Comparison of ENCODE assay signal across 30 cellular contexts in the genomic region with DNA sequence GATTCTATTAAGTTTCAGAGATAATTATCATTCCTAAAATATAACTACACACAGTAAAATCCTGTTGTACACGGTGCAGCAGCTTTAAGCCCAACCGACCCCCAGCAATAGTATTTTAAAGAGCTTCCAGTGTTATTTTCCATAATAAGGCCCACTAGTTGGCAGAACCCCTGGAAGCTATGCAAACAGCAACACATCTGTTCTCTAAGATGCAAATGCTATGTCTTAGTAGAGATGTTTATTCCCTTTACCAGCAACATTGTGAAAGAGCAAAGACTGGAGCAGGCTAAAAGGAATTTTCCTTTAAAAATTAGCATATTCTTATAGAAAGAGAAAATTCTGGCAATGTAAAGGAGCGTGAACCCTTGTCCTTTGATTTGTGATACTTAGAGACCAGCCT.
"Had no signal": no experiment of that assay in that cellular context is flagged by ENCODE, and none has a peak within 500 bp of the region (broad histone marks: within the 10 kb centered on the region; RNA-seq: fewer than 3 reads in every experiment).

No MANE protein-coding gene starts in this region.

- H3K4me3 ChIP-seq: adrenal gland, breast epithelium, colonic mucosa, dorsolateral prefrontal cortex, hepatocyte, lung, sigmoid colon, transverse colon, uterus had no signal

- H3K27me3 ChIP-seq: adrenal gland, breast epithelium, colonic mucosa, hepatocyte, sigmoid colon, transverse colon, uterus had no signal

- H3K9me3 Mint-ChIP-seq: activated B cell treated with CpG ODN at 0.5 μM for 24 hours; activated T-cell treated with anti-CD3 and anti-CD28 coated beads, Interleukin-2, amount 50 U/mL, for 4 hours; activated T-helper 2 cell treated with anti-CD3 and anti-CD28 coated beads, Interferon-gamma antibody, Interleukin-2, Interleukin-4, amounts not matched to agents 10 μg/mL and 5 μg/mL and 100 μg/mL, durations not matched to agents 14 hours and 24 hours and 36 hours; effector memory CD8-positive, alpha-beta T cell; naive thymus-derived CD4-positive, alpha-beta T cell; neural crest cell; stimulated activated naive B cell treated with anti-CD40 and anti-IgM and Interleukin-4, amounts not matched to agents 10 μg/mL and 1 μg/mL and 100 μg/mL, for 72 hours had no signal

- DNase-seq: activated B cell treated with CpG ODN at 0.5 μM for 24 hours; activated CD4-positive, alpha-beta T cell treated with anti-CD3 and anti-CD28 coated beads for 4 hours; activated CD4-positive, alpha-beta T cell treated with anti-CD3 and anti-CD28 coated beads, Interleukin-2, amount 50 U/mL, for 48 hours; activated CD8-positive, alpha-beta memory T cell treated with anti-CD3 and anti-CD28 coated beads, Interleukin-2, amount 50 U/mL, for 48 hours; activated naive CD4-positive, alpha-beta T cell; activated T-cell treated with anti-CD3 and anti-CD28 coated beads, Interleukin-2, amount 50 U/mL, for 4 hours; adrenal gland; colonic mucosa; dorsolateral prefrontal cortex; effector memory CD8-positive, alpha-beta T cell; glutamatergic neuron; kidney; naive thymus-derived CD4-positive, alpha-beta T cell; retina; sigmoid colon; stimulated activated CD4-positive, alpha-beta T cell treated with anti-CD3 and anti-CD28 coated beads, Interleukin-2, amount 100 ng/mL, for 48 hours; stimulated activated CD8-positive, alpha-beta memory T cell treated with anti-CD3 and anti-CD28 coated beads, Interleukin-4, amount 100 ng/mL, for 48 hours; stimulated activated naive B cell treated with anti-CD40 and anti-IgM and Interleukin-4, amounts not matched to agents 10 μg/mL and 1 μg/mL and 100 μg/mL, for 72 hours; T-helper 9 cell; transverse colon; uterus had no signal

- H3K4me3 Mint-ChIP-seq: activated B cell treated with CpG ODN at 0.5 μM for 24 hours; activated naive CD8-positive, alpha-beta T cell; activated T-cell treated with anti-CD3 and anti-CD28 coated beads, Interleukin-2, amount 50 U/mL, for 4 hours; effector memory CD8-positive, alpha-beta T cell; naive thymus-derived CD4-positive, alpha-beta T cell; neural crest cell; stimulated activated naive B cell treated with anti-CD40 and anti-IgM and Interleukin-4, amounts not matched to agents 10 μg/mL and 1 μg/mL and 100 μg/mL, for 72 hours had no signal

- H3K9me3 ChIP-seq: adrenal gland, breast epithelium, colonic mucosa, sigmoid colon, transverse colon, uterus had no signal

- H3K27ac ChIP-seq: adrenal gland, breast epithelium, colonic mucosa, dorsolateral prefrontal cortex, hepatocyte, sigmoid colon, transverse colon, uterus had no signal

- ATAC-seq: activated T-cell treated with anti-CD3 and anti-CD28 coated beads, Interleukin-2, amount 50 U/mL, for 4 hours; effector memory CD8-positive, alpha-beta T cell; esophagus mucosa; left lobe of liver; naive thymus-derived CD4-positive, alpha-beta T cell; stimulated activated naive B cell treated with anti-CD40 and anti-IgM and Interleukin-4, amounts not matched to agents 10 μg/mL and 1 μg/mL and 100 μg/mL, for 72 hours had no signal

- H3K36me3 Mint-ChIP-seq: activated naive CD8-positive, alpha-beta T cell; naive thymus-derived CD4-positive, alpha-beta T cell; stimulated activated naive B cell treated with anti-CD40 and anti-IgM and Interleukin-4, amounts not matched to agents 10 μg/mL and 1 μg/mL and 100 μg/mL, for 72 hours had no signal

- H3K36me3 ChIP-seq: adrenal gland, breast epithelium, colonic mucosa, sigmoid colon, transverse colon, uterus had no signal

- H3K27ac Mint-ChIP-seq: activated B cell treated with CpG ODN at 0.5 μM for 24 hours; activated naive CD8-positive, alpha-beta T cell; activated T-helper 2 cell treated with anti-CD3 and anti-CD28 coated beads, Interferon-gamma antibody, Interleukin-2, Interleukin-4, amounts not matched to agents 10 μg/mL and 5 μg/mL and 100 μg/mL, durations not matched to agents 14 hours and 24 hours and 36 hours; effector memory CD8-positive, alpha-beta T cell; naive thymus-derived CD4-positive, alpha-beta T cell; progenitor cell of endocrine pancreas; stimulated activated naive B cell treated with anti-CD40 and anti-IgM and Interleukin-4, amounts not matched to agents 10 μg/mL and 1 μg/mL and 100 μg/mL, for 72 hours had no signal

- H3K4me1 ChIP-seq: breast epithelium, colonic mucosa, sigmoid colon, transverse colon, uterus had no signal

- H3K4me1 Mint-ChIP-seq: naive thymus-derived CD4-positive, alpha-beta T cell; neural crest cell had no signal

- H3K27me3 Mint-ChIP-seq: activated B cell treated with CpG ODN at 0.5 μM for 24 hours; progenitor cell of endocrine pancreas; stimulated activated naive B cell treated with anti-CD40 and anti-IgM and Interleukin-4, amounts not matched to agents 10 μg/mL and 1 μg/mL and 100 μg/mL, for 72 hours had no signal
